In the genomic region with DNA sequence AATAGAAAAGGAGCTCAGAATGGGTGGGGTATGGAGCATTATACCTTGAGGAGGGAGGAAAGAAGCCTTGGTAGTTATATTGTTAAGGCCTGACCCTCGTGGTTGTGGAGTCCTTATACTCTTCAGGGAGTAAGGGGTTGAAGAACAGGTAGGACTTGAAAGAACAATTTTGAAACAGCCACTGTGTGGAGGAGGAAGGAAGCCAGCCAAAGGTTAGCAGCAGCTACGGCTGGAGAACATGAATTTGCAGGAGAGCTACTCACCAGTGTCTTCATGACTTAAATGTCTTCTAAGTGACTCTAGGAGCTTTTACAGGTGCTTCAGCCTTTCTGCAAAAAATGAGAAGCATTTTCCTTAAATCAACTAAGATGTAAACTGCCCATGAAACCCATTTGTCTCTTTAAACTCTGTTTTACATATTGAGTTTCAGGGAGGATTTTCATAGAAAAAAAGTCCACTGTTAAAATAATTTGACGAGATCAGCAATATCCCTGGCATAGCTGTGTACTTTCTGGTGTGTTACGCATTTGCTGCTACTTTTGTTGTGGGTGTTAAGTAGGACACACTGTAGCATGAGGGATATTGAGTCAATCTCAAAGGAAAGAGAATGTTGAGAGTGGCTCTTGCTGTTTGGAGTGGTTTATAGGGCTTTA, we compare ENCODE assay signal across 28 cellular contexts.
"Had no signal": no experiment of that assay in that cellular context is flagged by ENCODE, and none has a peak within 500 bp of the region (broad histone marks: within the 10 kb centered on the region; RNA-seq: fewer than 3 reads in every experiment).

No MANE protein-coding gene starts in this region.

- DNase-seq: activated CD4-positive, alpha-beta memory T cell treated with anti-CD3 and anti-CD28 coated beads for 36 hours; activated CD4-positive, alpha-beta T cell treated with anti-CD3 and anti-CD28 coated beads for 4 hours; activated CD8-positive, alpha-beta memory T cell treated with anti-CD3 and anti-CD28 coated beads, Interleukin-2, amount 50 U/mL, for 4 hours; activated naive CD4-positive, alpha-beta T cell; activated T-cell treated with anti-CD3 and anti-CD28 coated beads, Interleukin-2, amount 50 U/mL, for 1 hour; anterior cingulate cortex; dorsolateral prefrontal cortex; effector memory CD4-positive, alpha-beta T cell; erythroblast; islet precursor cell; left ventricle myocardium superior; midbrain; naive thymus-derived CD8-positive, alpha-beta T cell; nucleus accumbens; pancreas; psoas muscle; sigmoid colon; small intestine; stimulated activated CD4-positive, alpha-beta T cell treated with anti-CD3 and anti-CD28 coated beads, Interleukin-4, amount 100 ng/mL, for 4 hours; stimulated activated CD8-positive, alpha-beta memory T cell treated with anti-CD3 and anti-CD28 coated beads, Interleukin-4, amount 100 ng/mL, for 48 hours; tibial artery; upper lobe of right lung had no signal

- ATAC-seq: activated naive CD4-positive, alpha-beta T cell treated with anti-CD3 and anti-CD28 coated beads, Interleukin-2, amount 50 U/mL, for 72 hours; gastroesophageal sphincter; left ventricle myocardium superior; naive thymus-derived CD8-positive, alpha-beta T cell; pancreas; psoas muscle; stimulated activated memory B cell treated with anti-CD40 and anti-IgM and Interleukin-4, amounts not matched to agents 10 μg/mL and 1 μg/mL and 100 μg/mL, for 72 hours; upper lobe of right lung had no signal

- H2AFZ ChIP-seq: hepatocyte had no signal

- H3K36me3 ChIP-seq: gastroesophageal sphincter, pancreas, sigmoid colon, suprapubic skin, tibial artery, upper lobe of right lung had no signal

- H3K4me2 ChIP-seq: hepatocyte had no signal

- H3K27ac ChIP-seq: dorsolateral prefrontal cortex, gastroesophageal sphincter, hepatocyte, pancreas, psoas muscle, sigmoid colon, suprapubic skin, tibial artery, upper lobe of right lung, VCaP had no signal

- H3K4me1 ChIP-seq: psoas muscle, upper lobe of right lung had no signal

- H3K79me2 ChIP-seq: hepatocyte had no signal

- H3K9me3 ChIP-seq: gastroesophageal sphincter, pancreas, psoas muscle, sigmoid colon, suprapubic skin, tibial artery, upper lobe of right lung had no signal

- H3K27me3 ChIP-seq: dorsolateral prefrontal cortex, gastroesophageal sphincter, hepatocyte, pancreas, sigmoid colon, suprapubic skin, tibial artery, upper lobe of right lung had no signal

- H3K4me3 ChIP-seq: dorsolateral prefrontal cortex, gastroesophageal sphincter, hepatocyte, pancreas, psoas muscle, sigmoid colon, suprapubic skin, tibial artery, upper lobe of right lung had no signal
